In genomic region chr18:63909870-63910269, GRCh38 we compare ENCODE assay signal across 18 cellular contexts. TPM values are rescaled to one million over a fixed set of nuclear protein-coding genes. Genes with fewer than 3 reads are reported as not detected.
DNase-seq lines count a peak whose midpoint lies in the region; ATAC-seq, FAIRE-seq and TF ChIP-seq lines count a peak whose summit lies in the region.
"Had no signal": no experiment of that assay in that cellular context is flagged by ENCODE, and none has a peak within 500 bp of the region (broad histone marks: within the 10 kb centered on the region; RNA-seq: fewer than 3 reads in every experiment).

No MANE protein-coding gene starts in this region.

- H3K27me3 ChIP-seq in RWPE2 (ENCODE audit: insufficient read depth, poor library complexity, severe bottlenecking) = no peaks in the 10 kb centered on the region
- H3K27me3 ChIP-seq: brain microvascular endothelial cell, right atrium auricular region had no signal

- no peaks in the 10 kb centered on the region for H3K36me3 Mint-ChIP-seq in activated CD8-positive, alpha-beta memory T cell treated with anti-CD3 and anti-CD28 coated beads, Interleukin-2, amount 10 ng/mL, durations not matched to agents 7 days and 5 days
- H3K36me3 Mint-ChIP-seq in chondrocyte (ENCODE audit: low read depth) = no peaks in the 10 kb centered on the region
- H3K36me3 Mint-ChIP-seq: natural killer cell had no signal

- no peak for DNase-seq in RWPE2 (ENCODE audit: low spot score)
- no peak for DNase-seq in H54 (ENCODE audit: insufficient read length, low spot score)
- no peak for DNase-seq in activated CD8-positive, alpha-beta memory T cell treated with anti-CD3 and anti-CD28 coated beads, Interleukin-2, amount 10 ng/mL, durations not matched to agents 7 days and 5 days
- DNase-seq in chondrocyte (ENCODE audit: low spot score) = no peak
- no peak for DNase-seq in NCI-H774 (lab: John Stamatoyannopoulos, UW)
- DNase-seq: activated CD4-positive, alpha-beta T cell treated with anti-CD3 and anti-CD28 coated beads for 48 hours; brain microvascular endothelial cell; C1 segment of cervical spinal cord; EL; head of caudate nucleus; Karpas-422; left colon; natural killer cell; NCI-H2107 had no signal

- H3K4me1 Mint-ChIP-seq in activated CD8-positive, alpha-beta memory T cell treated with anti-CD3 and anti-CD28 coated beads, Interleukin-2, amount 10 ng/mL, durations not matched to agents 7 days and 5 days = no peaks in the 10 kb centered on the region
- no peaks in the 10 kb centered on the region for H3K4me1 Mint-ChIP-seq in chondrocyte (ENCODE audit: low read depth)
- H3K4me1 Mint-ChIP-seq: natural killer cell had no signal

- no peak for TF ChIP-seq CTCF in RWPE2 (IDR thresholded peaks at IDR 0.05; ENCODE audit: poor library complexity, severe bottlenecking)
- TF ChIP-seq CTCF in chondrocyte (IDR thresholded peaks at IDR 0.05) = no peak

- H3K4me1 ChIP-seq in RWPE2 (ENCODE audit: insufficient read depth, poor library complexity, severe bottlenecking) = peaks cover 12% of the 10 kb centered on the region
- H3K4me1 ChIP-seq: right atrium auricular region had no signal

- no peak for TF ChIP-seq POLR2A in H54 (IDR thresholded peaks at IDR 0.05; ENCODE audit: low read depth, low read length)

- no peak overlapping the region for H3K27ac ChIP-seq in RWPE2 (ENCODE audit: poor library complexity, severe bottlenecking)
- H3K27ac ChIP-seq: brain microvascular endothelial cell, right atrium auricular region had no signal

- no peak overlapping the region for H3K4me3 ChIP-seq in RWPE2 (ENCODE audit: severe bottlenecking)
- H3K4me3 ChIP-seq: right atrium auricular region had no signal

- no peak overlapping the region for H3K27ac Mint-ChIP-seq in activated CD8-positive, alpha-beta memory T cell treated with anti-CD3 and anti-CD28 coated beads, Interleukin-2, amount 10 ng/mL, durations not matched to agents 7 days and 5 days
- H3K27ac Mint-ChIP-seq in chondrocyte (ENCODE audit: unreplicated experiment) = no peak overlapping the region
- H3K27ac Mint-ChIP-seq: natural killer cell had no signal

- ATAC-seq in GM18861 (IDR thresholded peaks at IDR 0.05; ENCODE audit: unreplicated experiment) = peak; percentile 64
- peak; percentile 55 for ATAC-seq in GM21381 (IDR thresholded peaks at IDR 0.05; ENCODE audit: unreplicated experiment)
- ATAC-seq in HG02973 (IDR thresholded peaks at IDR 0.05; ENCODE audit: unreplicated experiment) = peak; percentile 70
- peak; percentile 77 for ATAC-seq in RWPE2 (ENCODE audit: low read depth)
- ATAC-seq in activated CD8-positive, alpha-beta memory T cell treated with anti-CD3 and anti-CD28 coated beads, Interleukin-2, amount 10 ng/mL, durations not matched to agents 7 days and 5 days = no peak
- ATAC-seq: left colon, natural killer cell had no signal

- FAIRE-seq in H54 (lab: Jason Lieb, UNC) = no peak

- H3K27me3 Mint-ChIP-seq in activated CD8-positive, alpha-beta memory T cell treated with anti-CD3 and anti-CD28 coated beads, Interleukin-2, amount 10 ng/mL, durations not matched to agents 7 days and 5 days = peaks cover 24% of the 10 kb centered on the region
- H3K27me3 Mint-ChIP-seq in chondrocyte (ENCODE audit: low read depth) = peaks cover 37% of the 10 kb centered on the region

- no peaks in the 10 kb centered on the region for H3K9me3 Mint-ChIP-seq in activated CD8-positive, alpha-beta memory T cell treated with anti-CD3 and anti-CD28 coated beads, Interleukin-2, amount 10 ng/mL, durations not matched to agents 7 days and 5 days (ENCODE audit: low read depth)
- no peaks in the 10 kb centered on the region for H3K9me3 Mint-ChIP-seq in chondrocyte (ENCODE audit: low read depth)
- H3K9me3 Mint-ChIP-seq: natural killer cell had no signal

- H3K9me3 ChIP-seq in RWPE2 (ENCODE audit: severe bottlenecking) = no peaks in the 10 kb centered on the region
- H3K9me3 ChIP-seq: right atrium auricular region had no signal

- CTCF ChIA-PET in activated CD8-positive, alpha-beta memory T cell treated with anti-CD3 and anti-CD28 coated beads, Interleukin-2, amount 10 ng/mL, durations not matched to agents 7 days and 5 days (lab: Charles Lee) = interaction anchor here (1.6 kb wide), 1 partner anchor 26 kb away, joined by 5 read pairs; no protein-coding TSS in a partner anchor

- H3K36me3 ChIP-seq in RWPE2 (ENCODE audit: low read depth) = no peaks in the 10 kb centered on the region
- H3K36me3 ChIP-seq: brain microvascular endothelial cell, right atrium auricular region had no signal

- no peak overlapping the region for H3K4me3 Mint-ChIP-seq in activated CD8-positive, alpha-beta memory T cell treated with anti-CD3 and anti-CD28 coated beads, Interleukin-2, amount 10 ng/mL, durations not matched to agents 7 days and 5 days
- H3K4me3 Mint-ChIP-seq in chondrocyte (ENCODE audit: unreplicated experiment) = no peak overlapping the region
- H3K4me3 Mint-ChIP-seq: natural killer cell had no signal

RNA-seq across cellular contexts. Expression of gene SERPINB10, which starts 2.1 kb away (rescaled TPM):
- under 1 TPM in 1 of 2 experiments, not detected in 1; 0.14 TPM for total RNA-seq in activated CD8-positive, alpha-beta memory T cell treated with anti-CD3 and anti-CD28 coated beads, Interleukin-2, amount 10 ng/mL, durations not matched to agents 7 days and 5 days
- not detected in 3 replicates for total RNA-seq in chondrocyte
- total RNA-seq: left colon had no signal

RNA-seq across cellular contexts. Expression of gene SERPINB2, which starts 22.4 kb away (rescaled TPM):
- total RNA-seq in activated CD8-positive, alpha-beta memory T cell treated with anti-CD3 and anti-CD28 coated beads, Interleukin-2, amount 10 ng/mL, durations not matched to agents 7 days and 5 days = not detected
- not detected in 3 replicates for total RNA-seq in chondrocyte
- total RNA-seq: left colon had no signal

RNA-seq across cellular contexts. Expression of gene HMSD, which starts 39.2 kb away (rescaled TPM):
- total RNA-seq in activated CD8-positive, alpha-beta memory T cell treated with anti-CD3 and anti-CD28 coated beads, Interleukin-2, amount 10 ng/mL, durations not matched to agents 7 days and 5 days = 1 to 10 TPM; 1.6 to 5.5 TPM
- total RNA-seq in chondrocyte = not detected in 3 replicates
- total RNA-seq: natural killer cell had no signal
